Comparison of ENCODE assay signal across 9 cellular contexts in the genomic region with DNA sequence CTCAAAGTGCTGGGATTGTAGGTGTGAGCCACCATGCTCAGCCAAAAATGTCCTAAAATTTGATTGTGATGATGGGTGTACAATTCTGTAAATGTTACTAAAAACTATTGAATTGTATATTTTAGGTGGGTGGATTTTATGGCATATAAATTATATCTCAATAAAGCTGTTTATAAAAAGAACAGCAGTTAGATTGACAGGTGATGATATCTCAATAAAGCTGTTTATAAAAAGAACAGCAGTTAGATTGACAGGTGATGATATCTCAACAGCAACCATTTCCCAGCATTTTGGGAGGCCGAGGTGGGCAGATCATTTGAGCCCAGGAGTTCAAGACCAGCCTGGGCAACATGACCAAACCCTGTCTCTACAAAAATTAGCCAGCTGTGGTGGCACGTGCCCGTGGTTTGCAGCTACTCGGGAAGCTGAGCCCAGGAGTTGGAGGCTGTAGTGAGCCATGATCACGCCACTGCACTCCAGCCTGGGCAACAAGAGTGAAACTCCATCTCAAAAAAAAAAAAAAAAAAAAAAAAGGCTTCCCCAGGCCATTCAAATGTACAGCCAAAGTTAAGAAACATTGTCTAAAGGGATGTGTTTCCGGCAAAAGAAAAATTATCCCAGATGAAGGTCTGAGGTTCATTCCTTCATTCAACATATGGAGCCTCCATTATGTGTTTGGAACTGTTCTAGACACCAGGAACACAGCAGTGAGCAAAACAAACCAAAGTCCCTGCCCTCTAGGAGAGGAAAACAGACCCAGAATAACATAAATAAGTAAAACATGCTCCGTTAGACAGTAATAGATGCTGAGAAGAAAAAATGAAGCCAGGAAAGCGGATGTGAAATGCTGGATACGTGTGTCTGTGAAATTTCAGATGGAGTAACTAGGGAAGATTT. TPM values are rescaled to one million over a fixed set of nuclear protein-coding genes. Genes with fewer than 3 reads are reported as not detected.
DNase-seq lines count a peak whose midpoint lies in the region; ATAC-seq and TF ChIP-seq lines count a peak whose summit lies in the region.
"Had no signal": no experiment of that assay in that cellular context is flagged by ENCODE, and none has a peak within 500 bp of the region (broad histone marks: within the 10 kb centered on the region; RNA-seq: fewer than 3 reads in every experiment).

No MANE protein-coding gene starts in this region.

- CTCF ChIA-PET in activated CD8-positive, alpha-beta T cell treated with anti-CD3 and anti-CD28 coated beads for 36 hours (lab: Charles Lee): interaction anchor here (1.1 to 2.5 kb wide), 8 partner anchors 23 to 137 kb away, joined by 3 to 11 read pairs (median 6); a partner anchor contains a TSS

- peaks cover 20% of the 10 kb centered on the region for H3K36me3 Mint-ChIP-seq in activated T-cell treated with anti-CD3 and anti-CD28 coated beads, Interleukin-2, amount 50 U/mL, for 4 hours (ENCODE audit: insufficient read depth)
- peaks cover 28% of the 10 kb centered on the region for H3K36me3 Mint-ChIP-seq in activated CD8-positive, alpha-beta T cell treated with anti-CD3 and anti-CD28 coated beads for 36 hours (ENCODE audit: low read depth)

- H3K4me1 ChIP-seq in stomach smooth muscle (ENCODE audit: control insufficient read depth, insufficient read depth, low read length): peaks cover 25% of the 10 kb centered on the region
- peaks cover 0 to 25% of the 10 kb centered on the region in 2 donors for H3K4me1 ChIP-seq in right atrium auricular region
- H3K4me1 ChIP-seq: BE2C had no signal

- H3K4me3 ChIP-seq in iPS-18c (ENCODE audit: insufficient read depth, low read depth, low read length) (peak overlapping the region; percentile 68; the same call in 1 of the 2 replicates), stomach smooth muscle (ENCODE audit: low read length in 2 of 2) (peak overlapping the region in 1 of 2 donors; percentile 81), right atrium auricular region (no peak overlapping the region)

- no peak for DNase-seq in activated T-cell treated with anti-CD3 and anti-CD28 coated beads, Interleukin-2, amount 50 U/mL, for 4 hours
- DNase-seq in activated T-cell treated with anti-CD3 and anti-CD28 coated beads for 4 hours (no peak), right atrium auricular region (ENCODE audit: low spot score) (no peak), GM19238 (ENCODE audit: insufficient read length, low spot score) (no peak), DMS153 (lab: John Stamatoyannopoulos, UW) (no peak)
- DNase-seq in activated CD8-positive, alpha-beta T cell treated with anti-CD3 and anti-CD28 coated beads for 36 hours: no peak
- DNase-seq: BE2C had no signal

- H3K36me3 ChIP-seq in stomach smooth muscle (ENCODE audit: control insufficient read depth in 2 of 2, insufficient read depth in 2 of 2, low read length in 2 of 2) (peaks cover 3 to 8% of the 10 kb centered on the region in 2 donors), right atrium auricular region (peaks cover 13% of the 10 kb centered on the region)
- H3K36me3 ChIP-seq: BE2C had no signal

- H3K9ac ChIP-seq in stomach smooth muscle (ENCODE audit: low read length in 2 of 2): peak overlapping the region in 1 of 2 donors; percentile 69

- H3K27ac ChIP-seq in stomach smooth muscle (ENCODE audit: low read length) (peak overlapping the region; percentile 60), right atrium auricular region (peak overlapping the region in 1 of 2 donors; percentile 94)

- peak overlapping the region; percentile 95 for H3K27ac Mint-ChIP-seq in activated CD8-positive, alpha-beta T cell treated with anti-CD3 and anti-CD28 coated beads for 36 hours

- TF ChIP-seq CTCF in activated CD8-positive, alpha-beta T cell treated with anti-CD3 and anti-CD28 coated beads for 36 hours (IDR thresholded peaks at IDR 0.05): no peak
- no peak for TF ChIP-seq CTCF in right atrium auricular region (IDR thresholded peaks at IDR 0.05)

- peak overlapping the region; percentile 80 for H3K4me3 Mint-ChIP-seq in activated T-cell treated with anti-CD3 and anti-CD28 coated beads, Interleukin-2, amount 50 U/mL, for 4 hours
- H3K4me3 Mint-ChIP-seq in activated CD8-positive, alpha-beta T cell treated with anti-CD3 and anti-CD28 coated beads for 36 hours: peak overlapping the region; percentile 82

- H3K27me3 ChIP-seq in stomach smooth muscle (ENCODE audit: control insufficient read depth in 1 of 2, insufficient read depth in 2 of 2, low read length in 2 of 2) (peaks cover 0 to 2% of the 10 kb centered on the region in 2 donors), right atrium auricular region (no peaks in the 10 kb centered on the region)
- H3K27me3 ChIP-seq: BE2C had no signal

- no peaks in the 10 kb centered on the region for H3K27me3 Mint-ChIP-seq in activated T-cell treated with anti-CD3 and anti-CD28 coated beads, Interleukin-2, amount 50 U/mL, for 4 hours (ENCODE audit: low read depth)
- H3K27me3 Mint-ChIP-seq in activated CD8-positive, alpha-beta T cell treated with anti-CD3 and anti-CD28 coated beads for 36 hours: no peaks in the 10 kb centered on the region

- ATAC-seq in activated T-cell treated with anti-CD3 and anti-CD28 coated beads, Interleukin-2, amount 50 U/mL, for 4 hours: no peak
- ATAC-seq in activated CD8-positive, alpha-beta T cell treated with anti-CD3 and anti-CD28 coated beads for 36 hours: no peak

- POLR2A ChIA-PET in activated CD8-positive, alpha-beta T cell treated with anti-CD3 and anti-CD28 coated beads for 36 hours (lab: Charles Lee): interaction anchor here (0.8 to 1.5 kb wide), 5 partner anchors 7 to 56 kb away, joined by 3 to 7 read pairs (median 4); a partner anchor contains a TSS

- H3K4me1 Mint-ChIP-seq in activated T-cell treated with anti-CD3 and anti-CD28 coated beads, Interleukin-2, amount 50 U/mL, for 4 hours (ENCODE audit: low read depth): peaks cover 44% of the 10 kb centered on the region
- peaks cover 43% of the 10 kb centered on the region for H3K4me1 Mint-ChIP-seq in activated CD8-positive, alpha-beta T cell treated with anti-CD3 and anti-CD28 coated beads for 36 hours (ENCODE audit: low read depth)

- H3K9me3 Mint-ChIP-seq in activated T-cell treated with anti-CD3 and anti-CD28 coated beads, Interleukin-2, amount 50 U/mL, for 4 hours: no peaks in the 10 kb centered on the region
- peaks cover 4% of the 10 kb centered on the region for H3K9me3 Mint-ChIP-seq in activated CD8-positive, alpha-beta T cell treated with anti-CD3 and anti-CD28 coated beads for 36 hours

- peaks cover 4% of the 10 kb centered on the region for H3K9me3 ChIP-seq in iPS-18c (ENCODE audit: control insufficient read depth, insufficient read depth, low read length)
- no peaks in the 10 kb centered on the region for H3K9me3 ChIP-seq in stomach smooth muscle (ENCODE audit: control insufficient read depth in 2 of 2, low read length in 2 of 2)
- no peaks in the 10 kb centered on the region for H3K9me3 ChIP-seq in right atrium auricular region
- H3K9me3 ChIP-seq: BE2C had no signal

- intact Hi-C loops in activated CD8-positive, alpha-beta T cell treated with anti-CD3 and anti-CD28 coated beads for 36 hours (cut with micrococcal nuclease): no loop called here

RNA-seq across cellular contexts. Expression of a gene that starts 1.7 kb away (rescaled TPM):
- total RNA-seq in activated T-cell treated with anti-CD3 and anti-CD28 coated beads, Interleukin-2, amount 50 U/mL, for 4 hours: 100 to 1,000 TPM in 2 of 3 donors, 10 to 100 TPM in 1; 87.1 to 104 (median 103) TPM
- 100 to 1,000 TPM; 122 to 130 TPM for total RNA-seq in activated CD8-positive, alpha-beta T cell treated with anti-CD3 and anti-CD28 coated beads for 36 hours
- 10 to 100 TPM; 43.6 to 48.8 TPM for total RNA-seq in right atrium auricular region

RNA-seq across cellular contexts. Expression of a gene that starts 25.9 kb away (rescaled TPM):
- total RNA-seq in activated T-cell treated with anti-CD3 and anti-CD28 coated beads, Interleukin-2, amount 50 U/mL, for 4 hours: 10 to 100 TPM; 34.6 to 45.2 (median 37.0) TPM
- total RNA-seq in activated CD8-positive, alpha-beta T cell treated with anti-CD3 and anti-CD28 coated beads for 36 hours: 10 to 100 TPM; 59.5 to 62.5 TPM
- total RNA-seq in right atrium auricular region: 1 to 10 TPM in 1 of 2 donors, under 1 TPM in 1; 0.33 to 4.2 TPM

RNA-seq across cellular contexts. Expression of a gene that starts 55.9 kb away (rescaled TPM):
- total RNA-seq in activated T-cell treated with anti-CD3 and anti-CD28 coated beads, Interleukin-2, amount 50 U/mL, for 4 hours: 10 to 100 TPM; 21.2 to 25.5 (median 23.9) TPM
- total RNA-seq in activated CD8-positive, alpha-beta T cell treated with anti-CD3 and anti-CD28 coated beads for 36 hours: 10 to 100 TPM; 22.2 to 23.8 TPM
- total RNA-seq in right atrium auricular region: 10 to 100 TPM; 24.3 to 27.0 TPM

RNA-seq across cellular contexts. Expression of a gene that starts 59.5 kb away (rescaled TPM):
- total RNA-seq in activated T-cell treated with anti-CD3 and anti-CD28 coated beads, Interleukin-2, amount 50 U/mL, for 4 hours: 1 to 10 TPM; 2.7 to 3.2 (median 2.8) TPM
- total RNA-seq in activated CD8-positive, alpha-beta T cell treated with anti-CD3 and anti-CD28 coated beads for 36 hours: 1 to 10 TPM; 8.0 to 8.7 TPM
- 10 to 100 TPM; 30.6 to 30.7 TPM for total RNA-seq in right atrium auricular region

Comparison
In these comparisons a context has a peak if more than half of its experiments do, and no peak if none do; other contexts are left out.
1. RNA of a gene that starts 25.9 kb away (total RNA-seq): 59.5 to 62.5 TPM in activated CD8-positive, alpha-beta T cell treated with anti-CD3 and anti-CD28 coated beads for 36 hours and 34.6 to 45.2 TPM in activated T-cell treated with anti-CD3 and anti-CD28 coated beads, Interleukin-2, amount 50 U/mL, for 4 hours; 0.33 to 4.2 TPM in right atrium auricular region; every median in the first group is over 4 times any median in the second.